ENCODE assay signal across 9 cellular contexts in the genomic region with DNA sequence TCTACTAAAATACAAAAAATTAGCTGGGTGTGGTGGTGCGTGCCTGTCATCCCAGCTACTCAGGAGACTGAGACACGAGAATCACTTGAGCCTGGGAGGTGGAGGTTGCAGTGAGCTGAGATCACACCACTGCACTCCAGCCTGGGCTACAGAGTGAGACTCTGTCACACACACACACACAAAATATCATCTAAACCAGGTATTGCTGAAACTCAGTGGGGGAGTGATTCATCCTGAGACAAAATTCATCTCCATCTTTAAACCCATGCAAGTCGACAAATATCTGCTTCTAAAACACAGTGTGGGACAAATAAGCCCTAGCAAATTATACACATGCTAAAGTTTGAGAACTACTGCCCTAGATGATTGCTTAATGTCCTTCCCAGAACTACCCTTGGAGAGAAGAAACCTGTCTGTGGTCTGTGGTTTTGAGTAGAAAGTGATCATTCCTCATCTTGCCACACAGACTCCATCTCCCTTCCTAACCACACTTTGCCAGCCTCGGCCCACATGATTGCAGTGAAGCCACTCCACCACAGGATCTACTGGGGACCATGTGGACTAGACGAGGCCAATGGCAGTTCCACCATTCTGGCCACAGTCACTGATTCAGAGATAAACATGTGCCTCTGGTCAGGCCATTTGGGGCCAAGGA.
DNase-seq lines count a peak whose midpoint lies in the region; ATAC-seq lines count a peak whose summit lies in the region.
"Had no signal": no experiment of that assay in that cellular context is flagged by ENCODE, and none has a peak within 500 bp of the region (broad histone marks: within the 10 kb centered on the region; RNA-seq: fewer than 3 reads in every experiment).

No MANE protein-coding gene starts in this region.

- peaks cover 0 to 42% of the 10 kb centered on the region in 2 donors for H3K4me1 ChIP-seq in naive thymus-derived CD4-positive, alpha-beta T cell (ENCODE audit: control insufficient read depth in 2 of 2, insufficient read depth in 2 of 2, low read length in 2 of 2)

- no peaks in the 10 kb centered on the region for H3K27me3 ChIP-seq in naive thymus-derived CD4-positive, alpha-beta T cell (ENCODE audit: control insufficient read depth in 2 of 2, insufficient read depth in 2 of 2, low read length in 2 of 2)

- H3K36me3 Mint-ChIP-seq in naive thymus-derived CD4-positive, alpha-beta T cell: peaks cover 20 to 81% (median 63%) of the 10 kb centered on the region in 5 donors

- ATAC-seq in naive thymus-derived CD4-positive, alpha-beta T cell: peak; percentile 26
- no peak for ATAC-seq in HG03439 (IDR thresholded peaks at IDR 0.05; ENCODE audit: unreplicated experiment)
- ATAC-seq in HG03565 (IDR thresholded peaks at IDR 0.05; ENCODE audit: unreplicated experiment): no peak

- H3K27ac Mint-ChIP-seq in naive thymus-derived CD4-positive, alpha-beta T cell: peak overlapping the region in 8 of 9 donors; percentile 49 to 87 (median 80)
- H3K27ac Mint-ChIP-seq: T-helper 2 cell treated with Interferon-gamma antibody and Interleukin-4, amounts not matched to agents 5 μg/mL and 100 μg/mL, for 36 hours had no signal

- H3K27me3 Mint-ChIP-seq in naive thymus-derived CD4-positive, alpha-beta T cell: peaks cover 0 to 5% (median 0%) of the 10 kb centered on the region in 5 donors

- intact Hi-C loops in naive thymus-derived CD4-positive, alpha-beta T cell (cut with micrococcal nuclease): no loop called here

- POLR2A ChIA-PET in naive thymus-derived CD4-positive, alpha-beta T cell (lab: Charles Lee): interaction anchor here (1.3 to 1.5 kb wide), 2 partner anchors 11 to 15 kb away, joined by 3 to 4 read pairs; no protein-coding TSS in a partner anchor

- H3K9me3 Mint-ChIP-seq in naive thymus-derived CD4-positive, alpha-beta T cell: peaks cover 3 to 20% (median 10%) of the 10 kb centered on the region in 11 donors

- peaks cover 10 to 89% (median 57%) of the 10 kb centered on the region in 7 donors for H3K4me1 Mint-ChIP-seq in naive thymus-derived CD4-positive, alpha-beta T cell

- CTCF ChIA-PET in naive thymus-derived CD4-positive, alpha-beta T cell (lab: Charles Lee): interaction anchor here (2.1 kb wide), 1 partner anchor 108 kb away, joined by 5 read pairs; no protein-coding TSS in a partner anchor

- DNase-seq in Daoy (ENCODE audit: low read depth) (peak; percentile 14), KG1 (lab: John Stamatoyannopoulos, UW) (peak; percentile 40), mucosa of gallbladder (ENCODE audit: low spot score) (no peak)
- DNase-seq in activated T-cell treated with anti-CD3 and anti-CD28 coated beads, Interleukin-2, amount 50 U/mL, for 48 hours: peak; percentile 61 to 62
- DNase-seq in naive thymus-derived CD4-positive, alpha-beta T cell: no peak
- DNase-seq: NCI-H146 had no signal

- peaks cover 7 to 41% (median 7%) of the 10 kb centered on the region in 3 experiments for H3K36me3 ChIP-seq in naive thymus-derived CD4-positive, alpha-beta T cell (ENCODE audit: control insufficient read depth in 2 of 3, insufficient read depth in 3 of 3, low read length in 3 of 3)

- peak overlapping the region in 4 of 10 donors; percentile 6 to 46 (median 29) for H3K4me3 Mint-ChIP-seq in naive thymus-derived CD4-positive, alpha-beta T cell
- H3K4me3 Mint-ChIP-seq: T-helper 2 cell treated with Interferon-gamma antibody and Interleukin-4, amounts not matched to agents 5 μg/mL and 100 μg/mL, for 36 hours had no signal

- no peak overlapping the region for H3K27ac ChIP-seq in naive thymus-derived CD4-positive, alpha-beta T cell (ENCODE audit: low read depth, low read length)

- H3K4me3 ChIP-seq in naive thymus-derived CD4-positive, alpha-beta T cell (ENCODE audit: low read length): no peak overlapping the region

- H3K9me3 ChIP-seq in naive thymus-derived CD4-positive, alpha-beta T cell (ENCODE audit: control insufficient read depth in 2 of 3, low read length in 3 of 3): no peaks in the 10 kb centered on the region

Comparison
In these comparisons a context has a peak if more than half of its experiments do, and no peak if none do; other contexts are left out.
1. DNase-seq: peak in Daoy (single experiment), KG1 (single experiment) and activated T-cell treated with anti-CD3 and anti-CD28 coated beads, Interleukin-2, amount 50 U/mL, for 48 hours (2 of 2); none in naive thymus-derived CD4-positive, alpha-beta T cell (0 of 9) and mucosa of gallbladder (single experiment).